12 cellular contexts compared by ENCODE assay signal in the genomic region with DNA sequence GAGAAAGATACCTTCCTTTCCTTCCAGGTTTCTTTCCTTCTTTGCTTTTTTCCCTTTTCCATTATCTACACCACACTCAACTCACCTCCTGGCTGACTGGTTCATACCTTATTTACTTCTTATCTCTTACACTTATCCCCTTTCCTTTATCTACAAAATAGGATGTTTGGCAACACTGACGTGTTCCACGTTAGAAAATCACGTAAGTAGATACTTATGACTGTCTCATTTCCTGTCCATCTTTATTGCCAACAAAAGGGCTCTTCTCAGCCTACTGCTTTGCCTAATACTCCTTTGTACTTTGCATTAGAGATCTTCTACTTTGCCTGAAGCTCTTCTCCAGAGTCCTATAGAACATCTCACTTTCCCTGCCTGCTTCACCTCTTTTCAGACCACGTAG. TPM values are rescaled to one million over a fixed set of nuclear protein-coding genes. Genes with fewer than 3 reads are reported as not detected.
DNase-seq lines count a peak whose midpoint lies in the region; ATAC-seq and TF ChIP-seq lines count a peak whose summit lies in the region.
"Had no signal": no experiment of that assay in that cellular context is flagged by ENCODE, and none has a peak within 500 bp of the region (broad histone marks: within the 10 kb centered on the region; RNA-seq: fewer than 3 reads in every experiment).

No MANE protein-coding gene starts in this region.

- no peak overlapping the region for H3K27ac ChIP-seq in mammary epithelial cell (ENCODE audit: insufficient read depth, low read depth, low read length)
- H3K27ac ChIP-seq: A549 had no signal

- no peaks in the 10 kb centered on the region for H3K9me3 ChIP-seq in mammary epithelial cell (replicated peaks; ENCODE audit: insufficient read depth, low read length)
- H3K9me3 ChIP-seq: A549 had no signal

- DNase-seq in NCI-H1436 (lab: John Stamatoyannopoulos, UW) = peak; percentile 18
- DNase-seq in NCI-H1436 treated with DMSO at 0.1 percent for 48 hours (lab: John Stamatoyannopoulos, UW) = no peak
- peak; percentile 2 for DNase-seq in MV-4-11 (lab: John Stamatoyannopoulos, UW)
- DNase-seq in mammary epithelial cell = peak; percentile 55
- no peak for DNase-seq in neural crest cell (ENCODE audit: low read depth, low spot score)
- DNase-seq in pons (ENCODE audit: low spot score) = no peak
- no peak for DNase-seq in left ventricle myocardium superior
- DNase-seq in stimulated activated CD4-positive, alpha-beta T cell treated with anti-CD3 and anti-CD28 coated beads, Interleukin-2, amount 100 ng/mL, for 48 hours = no peak
- DNase-seq: islet precursor cell; stimulated activated naive CD4-positive, alpha-beta T cell had no signal

- peaks cover 12% of the 10 kb centered on the region for H3K4me1 Mint-ChIP-seq in neural crest cell

- H3K27me3 ChIP-seq in mammary epithelial cell (ENCODE audit: insufficient read depth, low read length) = no peaks in the 10 kb centered on the region

- ATAC-seq in left ventricle myocardium superior = no peak
- ATAC-seq: A549 had no signal

- H3K9me3 Mint-ChIP-seq in neural crest cell = no peaks in the 10 kb centered on the region
- H3K9me3 Mint-ChIP-seq: T-helper 1 cell treated with Interleukin-12 subunit alpha and Interleukin-12 subunit beta and Interleukin-4 antibody, amounts not matched to agents 30 μg/mL and 1 μg/mL, for 36 hours had no signal

- no peaks in the 10 kb centered on the region for H4K20me1 ChIP-seq in mammary epithelial cell (ENCODE audit: insufficient read depth, low read length)

- no peaks in the 10 kb centered on the region for H3K36me3 Mint-ChIP-seq in neural crest cell (ENCODE audit: low read depth)

- H3K79me2 ChIP-seq in mammary epithelial cell (ENCODE audit: insufficient read depth, low read length) = peaks cover 11% of the 10 kb centered on the region

- intact Hi-C loops in mammary epithelial cell (cut with micrococcal nuclease) = no loop called here
- intact Hi-C loops in left ventricle myocardium superior (cut with micrococcal nuclease) = no loop called here

- H3K4me3 Mint-ChIP-seq in neural crest cell = no peak overlapping the region
- H3K4me3 Mint-ChIP-seq: T-helper 1 cell treated with Interleukin-12 subunit alpha and Interleukin-12 subunit beta and Interleukin-4 antibody, amounts not matched to agents 30 μg/mL and 1 μg/mL, for 36 hours had no signal

- no peaks in the 10 kb centered on the region for H3K27me3 Mint-ChIP-seq in neural crest cell (ENCODE audit: low read depth)

- peaks cover 1% of the 10 kb centered on the region for H3K36me3 ChIP-seq in mammary epithelial cell (ENCODE audit: insufficient read depth, low read length)

- in situ Hi-C loops in mammary epithelial cell (cut with MboI; ENCODE audit: low sequenced_read_pairs in 2 of 2) = no loop called here

- peaks cover 3% of the 10 kb centered on the region for H3K4me1 ChIP-seq in mammary epithelial cell (ENCODE audit: insufficient read depth, low read length)
- H3K4me1 ChIP-seq: A549 had no signal

- 53% methylated on average over 4 of the region's 4 CpGs for WGBS in mammary epithelial cell (ENCODE audit: low coverage, missing lambda C conversion rate)

- H2AFZ ChIP-seq in mammary epithelial cell (ENCODE audit: low read depth, low read length) = peak overlapping the region; percentile 19

- BruUV-seq in mammary epithelial cell (replicated peaks; lab: Mats Ljungman, UMichigan) = no TSS peak

- TF ChIP-seq CTCF in mammary epithelial cell (conservative IDR thresholded peaks at IDR 0.05 in 1 of 2, IDR thresholded peaks at IDR 0.05 in 1 of 2; ENCODE audit: extremely low read depth in 1 of 2, insufficient read depth in 1 of 2, low read depth in 1 of 2, low read length in 2 of 2) = no peak
- no peak for TF ChIP-seq CTCF in neural crest cell (conservative IDR thresholded peaks at IDR 0.05)

- H3K4me3 ChIP-seq in mammary epithelial cell (replicated peaks in 1 of 3; ENCODE audit: insufficient read depth in 1 of 3, low read depth in 2 of 3, low read length in 3 of 3) = no peak overlapping the region
- H3K4me3 ChIP-seq: A549 had no signal

- peak overlapping the region; percentile 1 for H3K4me2 ChIP-seq in mammary epithelial cell (ENCODE audit: insufficient read depth, low read depth, low read length)
- H3K4me2 ChIP-seq: A549 had no signal

- H3K27ac Mint-ChIP-seq in neural crest cell (ENCODE audit: unreplicated experiment) = peak overlapping the region; percentile 32
- H3K27ac Mint-ChIP-seq: T-helper 1 cell treated with Interleukin-12 subunit alpha and Interleukin-12 subunit beta and Interleukin-4 antibody, amounts not matched to agents 30 μg/mL and 1 μg/mL, for 36 hours had no signal

- dilution Hi-C loops in mammary epithelial cell (cut with HindIII; ENCODE audit: low sequenced_read_pairs) = no loop called here

- CTCF ChIA-PET in mammary epithelial cell (lab: Charles Lee; ENCODE audit: low non-redundant PET) = no interaction called here

- H3K9ac ChIP-seq in mammary epithelial cell (ENCODE audit: insufficient read depth, low read length) = no peak overlapping the region

RNA-seq across cellular contexts. Expression of a gene that starts 25.1 kb away (rescaled TPM):
- total RNA-seq in mammary epithelial cell (10 to 100 TPM in 1 of 2 donors, 1 to 10 TPM in 1; 5.5 to 11.3 TPM), neural crest cell (10.7 and 11.1 TPM in 2 replicates), left ventricle myocardium superior (11.4 TPM)
- 4.4 TPM for polyA plus RNA-seq in mammary epithelial cell
- polyA minus RNA-seq in mammary epithelial cell = 62.8 TPM

Comparison
In these comparisons a context has a peak if more than half of its experiments do, and no peak if none do; other contexts are left out.
1. DNase-seq: peak in NCI-H1436 (single experiment), MV-4-11 (single experiment) and mammary epithelial cell (single experiment); none in NCI-H1436 treated with DMSO at 0.1 percent for 48 hours (single experiment), neural crest cell (single experiment), pons (single experiment), left ventricle myocardium superior (single experiment) and stimulated activated CD4-positive, alpha-beta T cell treated with anti-CD3 and anti-CD28 coated beads, Interleukin-2, amount 100 ng/mL, for 48 hours (0 of 2).